1 cellular context compared by ENCODE assay signal in the genomic region with DNA sequence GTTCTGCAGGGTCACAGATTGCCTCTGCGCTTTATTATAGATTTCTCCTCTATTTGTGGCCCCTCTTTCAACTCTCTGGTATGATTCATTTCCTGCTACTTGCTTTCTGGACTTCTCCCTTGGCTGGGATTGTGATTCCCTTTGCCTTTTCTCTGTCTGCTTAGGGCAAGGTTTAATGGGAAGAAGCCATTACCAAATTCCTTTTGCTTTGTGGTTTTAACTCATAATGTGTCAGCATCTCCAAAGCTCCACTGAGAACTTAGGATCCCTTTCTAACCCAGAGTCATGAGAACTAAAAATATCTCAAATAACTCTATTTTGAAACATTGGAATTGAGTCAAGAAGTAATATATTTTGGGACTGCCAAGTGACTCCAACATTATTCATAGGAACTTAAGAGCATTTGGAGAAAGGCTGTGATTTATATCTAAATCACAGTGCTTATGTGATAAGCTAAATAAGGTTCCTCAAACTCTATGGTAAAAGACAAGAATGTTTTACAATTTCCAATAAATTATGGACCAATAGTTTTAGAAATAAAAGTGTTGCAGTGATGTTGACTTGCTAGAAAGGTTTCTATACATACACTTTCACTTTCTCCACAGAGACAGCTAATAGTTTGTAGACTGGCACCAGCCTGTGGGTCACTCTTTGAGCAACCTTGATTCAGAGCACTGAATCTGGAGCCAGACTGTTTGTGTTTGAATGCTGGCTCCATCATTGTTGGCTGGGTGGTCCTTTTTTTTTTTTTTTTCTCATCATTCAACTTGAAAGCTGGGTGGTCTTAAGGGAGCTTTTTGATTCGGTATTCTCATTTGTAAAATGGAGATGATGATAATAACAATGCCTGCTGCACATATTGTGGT.
TF ChIP-seq lines count a peak whose summit lies in the region.

No MANE protein-coding gene starts in this region.

TF ChIP-seq in HepG2, 621 proteins besides CTCF, POLR2A, EP300 and RAD21 (continued from another document):
- TF ChIP-seq, protein P1, sequence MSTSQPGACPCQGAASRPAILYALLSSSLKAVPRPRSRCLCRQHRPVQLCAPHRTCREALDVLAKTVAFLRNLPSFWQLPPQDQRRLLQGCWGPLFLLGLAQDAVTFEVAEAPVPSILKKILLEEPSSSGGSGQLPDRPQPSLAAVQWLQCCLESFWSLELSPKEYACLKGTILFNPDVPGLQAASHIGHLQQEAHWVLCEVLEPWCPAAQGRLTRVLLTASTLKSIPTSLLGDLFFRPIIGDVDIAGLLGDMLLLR (CRISPR knock-in tag; IDR thresholded peaks at IDR 0.05), result no peak
- TF ChIP-seq GZF1 (CRISPR knock-in tag; IDR thresholded peaks at IDR 0.05), result no peak
- no peak for TF ChIP-seq ZNF552 (CRISPR knock-in tag; IDR thresholded peaks at IDR 0.05; ENCODE audit: borderline replicate concordance)
- TF ChIP-seq, protein P2, sequence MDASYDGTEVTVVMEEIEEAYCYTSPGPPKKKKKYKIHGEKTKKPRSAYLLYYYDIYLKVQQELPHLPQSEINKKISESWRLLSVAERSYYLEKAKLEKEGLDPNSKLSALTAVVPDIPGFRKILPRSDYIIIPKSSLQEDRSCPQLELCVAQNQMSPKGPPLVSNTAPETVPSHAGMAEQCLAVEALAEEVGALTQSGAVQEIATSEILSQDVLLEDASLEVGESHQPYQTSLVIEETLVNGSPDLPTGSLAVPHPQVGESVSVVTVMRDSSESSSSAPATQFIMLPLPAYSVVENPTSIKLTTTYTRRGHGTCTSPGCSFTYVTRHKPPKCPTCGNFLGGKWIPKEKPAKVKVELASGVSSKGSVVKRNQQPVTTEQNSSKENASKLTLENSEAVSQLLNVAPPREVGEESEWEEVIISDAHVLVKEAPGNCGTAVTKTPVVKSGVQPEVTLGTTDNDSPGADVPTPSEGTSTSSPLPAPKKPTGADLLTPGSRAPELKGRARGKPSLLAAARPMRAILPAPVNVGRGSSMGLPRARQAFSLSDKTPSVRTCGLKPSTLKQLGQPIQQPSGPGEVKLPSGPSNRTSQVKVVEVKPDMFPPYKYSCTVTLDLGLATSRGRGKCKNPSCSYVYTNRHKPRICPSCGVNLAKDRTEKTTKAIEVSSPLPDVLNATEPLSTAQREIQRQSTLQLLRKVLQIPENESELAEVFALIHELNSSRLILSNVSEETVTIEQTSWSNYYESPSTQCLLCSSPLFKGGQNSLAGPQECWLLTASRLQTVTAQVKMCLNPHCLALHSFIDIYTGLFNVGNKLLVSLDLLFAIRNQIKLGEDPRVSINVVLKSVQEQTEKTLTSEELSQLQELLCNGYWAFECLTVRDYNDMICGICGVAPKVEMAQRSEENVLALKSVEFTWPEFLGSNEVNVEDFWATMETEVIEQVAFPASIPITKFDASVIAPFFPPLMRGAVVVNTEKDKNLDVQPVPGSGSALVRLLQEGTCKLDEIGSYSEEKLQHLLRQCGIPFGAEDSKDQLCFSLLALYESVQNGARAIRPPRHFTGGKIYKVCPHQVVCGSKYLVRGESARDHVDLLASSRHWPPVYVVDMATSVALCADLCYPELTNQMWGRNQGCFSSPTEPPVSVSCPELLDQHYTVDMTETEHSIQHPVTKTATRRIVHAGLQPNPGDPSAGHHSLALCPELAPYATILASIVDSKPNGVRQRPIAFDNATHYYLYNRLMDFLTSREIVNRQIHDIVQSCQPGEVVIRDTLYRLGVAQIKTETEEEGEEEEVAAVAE (CRISPR knock-in tag; IDR thresholded peaks at IDR 0.05; ENCODE audit: borderline replicate concordance), result no peak
- no peak for TF ChIP-seq ZNF224 (CRISPR knock-in tag; IDR thresholded peaks at IDR 0.05)
- TF ChIP-seq PHF8 (CRISPR knock-in tag; IDR thresholded peaks at IDR 0.05), result no peak
- TF ChIP-seq NONO (IDR thresholded peaks at IDR 0.05), result no peak
- TF ChIP-seq NONO (CRISPR knock-in tag; conservative IDR thresholded peaks at IDR 0.05), result no peak
